ENCODE assay signal across 21 cellular contexts in genomic region chr2:197423307-197423706, GRCh38.
"Had no signal": no experiment of that assay in that cellular context is flagged by ENCODE, and none has a peak within 500 bp of the region (broad histone marks: within the 10 kb centered on the region; RNA-seq: fewer than 3 reads in every experiment).

No MANE protein-coding gene starts in this region.

- H3K4me3 ChIP-seq: gastroesophageal sphincter, mucosa of descending colon, sigmoid colon, smooth muscle cell, transverse colon, vagina had no signal

- H3K9me3 ChIP-seq: gastroesophageal sphincter, mucosa of descending colon, sigmoid colon, transverse colon, vagina had no signal

- H3K4me3 Mint-ChIP-seq: activated naive CD8-positive, alpha-beta T cell treated with anti-CD3 and anti-CD28 coated beads for 36 hours; neural crest cell; stimulated activated naive B cell treated with anti-CD40 and anti-IgM and Interleukin-4, amounts not matched to agents 10 μg/mL and 1 μg/mL and 100 μg/mL, for 72 hours; WTC11 had no signal

- H3K9me3 Mint-ChIP-seq: activated naive CD8-positive, alpha-beta T cell treated with anti-CD3 and anti-CD28 coated beads for 36 hours; neural crest cell; stimulated activated naive B cell treated with anti-CD40 and anti-IgM and Interleukin-4, amounts not matched to agents 10 μg/mL and 1 μg/mL and 100 μg/mL, for 72 hours; WTC11 had no signal

- H3K27me3 Mint-ChIP-seq: activated naive CD8-positive, alpha-beta T cell treated with anti-CD3 and anti-CD28 coated beads for 36 hours; stimulated activated naive B cell treated with anti-CD40 and anti-IgM and Interleukin-4, amounts not matched to agents 10 μg/mL and 1 μg/mL and 100 μg/mL, for 72 hours had no signal

- ATAC-seq: gastroesophageal sphincter; left cardiac atrium; mucosa of descending colon; stimulated activated naive B cell treated with anti-CD40 and anti-IgM and Interleukin-4, amounts not matched to agents 10 μg/mL and 1 μg/mL and 100 μg/mL, for 72 hours; WTC11 had no signal

- DNase-seq: activated naive CD8-positive, alpha-beta T cell treated with anti-CD3 and anti-CD28 coated beads for 36 hours; amniotic stem cell; cerebellar nuclear complex; cortex of kidney; head of caudate nucleus; islet precursor cell; left cardiac atrium; mucosa of descending colon; posterior cingulate gyrus; sigmoid colon; stimulated activated CD4-positive, alpha-beta T cell treated with anti-CD3 and anti-CD28 coated beads, Interleukin-15, amount 100 ng/mL, for 24 hours; stimulated activated naive B cell treated with anti-CD40 and anti-IgM and Interleukin-4, amounts not matched to agents 10 μg/mL and 1 μg/mL and 100 μg/mL, for 72 hours; T-helper 1 cell; T-helper 9 cell; transverse colon had no signal

- H3K27ac ChIP-seq: epithelial cell of prostate, gastroesophageal sphincter, sigmoid colon, transverse colon, vagina had no signal

- H3K27me3 ChIP-seq: gastroesophageal sphincter, sigmoid colon, transverse colon, vagina had no signal
